ENCODE assay signal across 19 cellular contexts in the genomic region with DNA sequence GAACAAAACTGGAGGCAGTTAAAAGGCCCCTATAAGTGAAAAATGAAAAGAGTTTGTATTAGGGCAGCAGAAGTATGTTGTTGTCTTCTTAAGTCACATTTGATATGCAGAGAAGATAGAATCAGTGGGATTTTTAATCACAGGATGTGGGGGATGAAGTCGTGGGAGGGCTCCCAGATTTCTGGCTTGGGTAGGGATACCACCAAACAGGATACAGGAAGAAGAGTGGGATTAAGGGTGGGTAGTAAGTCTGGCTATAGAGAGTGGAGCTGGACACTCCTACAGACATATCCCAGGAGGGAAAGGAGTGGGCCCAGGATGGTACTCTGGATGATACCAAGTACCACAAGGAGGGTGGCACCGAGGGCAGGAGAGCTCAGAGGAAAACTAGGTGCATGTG.
DNase-seq lines count a peak whose midpoint lies in the region; ATAC-seq and TF ChIP-seq lines count a peak whose summit lies in the region.
"Had no signal": no experiment of that assay in that cellular context is flagged by ENCODE, and none has a peak within 500 bp of the region (broad histone marks: within the 10 kb centered on the region; RNA-seq: fewer than 3 reads in every experiment).

No MANE protein-coding gene starts in this region.

- intact Hi-C loops in PC-3 (cut with micrococcal nuclease) (loop anchor here (5.0 kb wide), 2 partner anchors 54 to 69 kb away; no protein-coding TSS in a partner anchor), upper lobe of right lung (cut with DNase I) (no loop called here)

- H3K36me3 ChIP-seq in PC-3 (ENCODE audit: low read depth, low read length) (no peaks in the 10 kb centered on the region), upper lobe of right lung (no peaks in the 10 kb centered on the region)
- H3K36me3 ChIP-seq: HAP-1 had no signal

- H3K9me2 ChIP-seq in PC-3 (replicated peaks; ENCODE audit: low read length) = no peaks in the 10 kb centered on the region

- no peaks in the 10 kb centered on the region for H3F3A ChIP-seq in PC-3 (ENCODE audit: low read length, unreplicated experiment)

- peak overlapping the region; percentile 53 for H3K4me2 ChIP-seq in PC-3 (ENCODE audit: low read length)

- H3K27me3 Mint-ChIP-seq in neural crest cell (ENCODE audit: low read depth) = no peaks in the 10 kb centered on the region

- CTCF ChIA-PET in PC-3 (lab: Charles Lee) = interaction anchor here (1.2 to 3.0 kb wide), 2 partner anchors 99 to 100 kb away, joined by 3 to 24 read pairs; a partner anchor contains a TSS

- no peaks in the 10 kb centered on the region for H4K20me1 ChIP-seq in PC-3 (ENCODE audit: low read length)

- TF ChIP-seq CTCF in PC-3 (conservative IDR thresholded peaks at IDR 0.05; ENCODE audit: low read depth, low read length) (no peak), foreskin keratinocyte (conservative IDR thresholded peaks at IDR 0.05) (no peak), neural crest cell (conservative IDR thresholded peaks at IDR 0.05) (no peak), upper lobe of right lung (IDR thresholded peaks at IDR 0.05) (no peak)

- H3K9me3 Mint-ChIP-seq in neural crest cell = no peaks in the 10 kb centered on the region
- H3K9me3 Mint-ChIP-seq: activated naive CD4-positive, alpha-beta T cell treated with anti-CD3 and anti-CD28 coated beads for 36 hours; activated T-cell treated with anti-CD3 and anti-CD28 coated beads, Interleukin-2, amount 50 U/mL, for 4 hours; CD8-positive, alpha-beta T cell had no signal

- no peaks in the 10 kb centered on the region for H3K36me3 Mint-ChIP-seq in neural crest cell (ENCODE audit: low read depth)
- H3K36me3 Mint-ChIP-seq: CD8-positive, alpha-beta T cell had no signal

- peak overlapping the region; percentile 87 for H3K27ac ChIP-seq in PC-3 (ENCODE audit: low read length)
- H3K27ac ChIP-seq in foreskin keratinocyte = peak overlapping the region; percentile 80
- H3K27ac ChIP-seq in upper lobe of right lung = peak overlapping the region; percentile 56

- no peaks in the 10 kb centered on the region for H3K4me1 Mint-ChIP-seq in neural crest cell

- H3K4me1 ChIP-seq in PC-3 (ENCODE audit: insufficient read depth, low read length) (peaks cover 31% of the 10 kb centered on the region), foreskin keratinocyte (peaks cover 28% of the 10 kb centered on the region), upper lobe of right lung (peaks cover 1% of the 10 kb centered on the region)

- no peak overlapping the region for H2AFZ ChIP-seq in PC-3 (ENCODE audit: low read length)

- DNase-seq in PC-3 (no peak), foreskin keratinocyte (no peak), neural crest cell (ENCODE audit: low read depth, low spot score) (no peak), upper lobe of right lung (no peak), NCI-H345 (lab: John Stamatoyannopoulos, UW) (no peak)
- DNase-seq: activated CD8-positive, alpha-beta T cell treated with anti-CD3 and anti-CD28 coated beads, Interleukin-2, amount 10 ng/mL, durations not matched to agents 7 days and 5 days; activated naive CD4-positive, alpha-beta T cell treated with anti-CD3 and anti-CD28 coated beads for 36 hours; activated T-cell treated with anti-CD3 and anti-CD28 coated beads, Interleukin-2, amount 50 U/mL, for 4 hours; CD8-positive, alpha-beta T cell; central memory CD4-positive, alpha-beta T cell; DMS79; NCI-H1436 treated with DMSO at 0.1 percent for 48 hours; NCI-H526 treated with DMSO at 0.1 percent for 48 hours; stimulated activated CD4-positive, alpha-beta T cell treated with anti-CD3 and anti-CD28 coated beads, Interleukin-15, amount 100 ng/mL, for 24 hours; T-helper 9 cell had no signal

- BruUV-seq in PC-3 (replicated peaks; lab: Mats Ljungman, UMichigan) = no TSS peak

- ATAC-seq in PC-3 = no peak
- ATAC-seq in foreskin keratinocyte = no peak
- no peak for ATAC-seq in upper lobe of right lung
- no peak for ATAC-seq in HG03378 (IDR thresholded peaks at IDR 0.05; ENCODE audit: unreplicated experiment)
- no peak for ATAC-seq in GM18861 (IDR thresholded peaks at IDR 0.05; ENCODE audit: unreplicated experiment)
- ATAC-seq in HG03135 (IDR thresholded peaks at IDR 0.05; ENCODE audit: unreplicated experiment) = no peak
- ATAC-seq: activated CD8-positive, alpha-beta T cell treated with anti-CD3 and anti-CD28 coated beads, Interleukin-2, amount 10 ng/mL, durations not matched to agents 7 days and 5 days; activated T-cell treated with anti-CD3 and anti-CD28 coated beads, Interleukin-2, amount 50 U/mL, for 4 hours; CD8-positive, alpha-beta T cell had no signal

- H3K4me3 Mint-ChIP-seq in neural crest cell = no peak overlapping the region
- H3K4me3 Mint-ChIP-seq: activated CD8-positive, alpha-beta T cell treated with anti-CD3 and anti-CD28 coated beads, Interleukin-2, amount 10 ng/mL, durations not matched to agents 7 days and 5 days; activated naive CD4-positive, alpha-beta T cell treated with anti-CD3 and anti-CD28 coated beads for 36 hours; activated T-cell treated with anti-CD3 and anti-CD28 coated beads, Interleukin-2, amount 50 U/mL, for 4 hours; CD8-positive, alpha-beta T cell had no signal

- POLR2A ChIA-PET in PC-3 (lab: Charles Lee; ENCODE audit: unreplicated experiment) = no interaction called here

- H3K27ac Mint-ChIP-seq in neural crest cell (ENCODE audit: unreplicated experiment) = peak overlapping the region; percentile 74
- H3K27ac Mint-ChIP-seq: activated CD8-positive, alpha-beta T cell treated with anti-CD3 and anti-CD28 coated beads, Interleukin-2, amount 10 ng/mL, durations not matched to agents 7 days and 5 days; activated naive CD4-positive, alpha-beta T cell treated with anti-CD3 and anti-CD28 coated beads for 36 hours; CD8-positive, alpha-beta T cell had no signal

- H3K27me3 ChIP-seq in PC-3 (ENCODE audit: low read length) = no peaks in the 10 kb centered on the region
- no peaks in the 10 kb centered on the region for H3K27me3 ChIP-seq in foreskin keratinocyte
- H3K27me3 ChIP-seq in upper lobe of right lung = no peaks in the 10 kb centered on the region

- H3K9ac ChIP-seq in PC-3 (ENCODE audit: low read length) = peak overlapping the region; percentile 34

- H3K4me3 ChIP-seq in PC-3 (ENCODE audit: low read length) = peak overlapping the region; percentile 47; the same call in 1 of the 2 replicates
- no peak overlapping the region for H3K4me3 ChIP-seq in upper lobe of right lung
- H3K4me3 ChIP-seq: HAP-1 had no signal

- H3K9me3 ChIP-seq in PC-3 (ENCODE audit: low read length) (no peaks in the 10 kb centered on the region), upper lobe of right lung (no peaks in the 10 kb centered on the region)
- H3K9me3 ChIP-seq: HAP-1 had no signal

- no peaks in the 10 kb centered on the region for H3K79me2 ChIP-seq in PC-3 (ENCODE audit: low read length)
